ENCODE assay signal across 15 cellular contexts in the genomic region with DNA sequence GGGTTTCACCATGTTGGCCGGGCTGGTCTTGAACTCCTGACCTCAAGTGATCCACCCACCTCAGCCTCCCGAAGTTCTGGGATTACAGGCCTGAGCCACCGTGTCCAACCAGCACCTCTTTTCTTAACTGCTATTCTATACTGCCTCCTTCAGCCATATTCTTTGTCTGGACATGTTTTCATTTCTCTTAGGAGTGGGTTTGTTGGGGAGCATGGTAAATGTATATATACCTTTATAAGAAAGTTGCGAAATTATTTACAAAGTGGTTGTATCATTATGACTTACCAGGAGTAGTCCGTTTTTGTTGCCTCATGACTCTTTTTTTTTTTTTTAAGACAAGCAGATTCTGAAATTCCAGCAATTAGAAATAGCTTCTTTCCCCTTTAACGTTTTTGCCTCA. TPM values are rescaled to one million over a fixed set of nuclear protein-coding genes. Genes with fewer than 3 reads are reported as not detected.
DNase-seq lines count a peak whose midpoint lies in the region; ATAC-seq and TF ChIP-seq lines count a peak whose summit lies in the region.
"Had no signal": no experiment of that assay in that cellular context is flagged by ENCODE, and none has a peak within 500 bp of the region (broad histone marks: within the 10 kb centered on the region; RNA-seq: fewer than 3 reads in every experiment).

No MANE protein-coding gene starts in this region.

- H3K27me3 ChIP-seq in spleen (replicated peaks in 1 of 7) = no peaks in the 10 kb centered on the region

- DNase-seq in activated CD4-positive, alpha-beta T cell treated with anti-CD3 and anti-CD28 coated beads for 36 hours = no peak
- DNase-seq in activated CD4-positive, alpha-beta T cell treated with anti-CD3 and anti-CD28 coated beads for 48 hours = no peak
- DNase-seq in HCEC 1CT (peak; percentile 32), mesothelial cell of epicardium (ENCODE audit: low spot score in 2 of 2, unreplicated experiment in 2 of 2) (no peak), NCI-H1436 (lab: John Stamatoyannopoulos, UW) (no peak), NCI-H1105 treated with DMSO at 0.1 percent for 48 hours (lab: John Stamatoyannopoulos, UW) (no peak), spleen (no peak)
- DNase-seq in activated T-helper 2 cell treated with anti-CD3 and anti-CD28 coated beads, Interferon-gamma antibody, Interleukin-2, Interleukin-4, amounts not matched to agents 10 μg/mL and 5 μg/mL and 100 μg/mL, durations not matched to agents 14 hours and 24 hours and 36 hours (ENCODE audit: low spot score) = no peak
- DNase-seq: caudate nucleus; effector memory CD4-positive, alpha-beta T cell; left ventricle myocardium inferior; NCI-H1092 treated with DMSO at 0.1 percent for 48 hours; NCI-H774 had no signal

- peak overlapping the region; percentile 79 for H3K27ac Mint-ChIP-seq in activated CD4-positive, alpha-beta T cell treated with anti-CD3 and anti-CD28 coated beads for 36 hours
- H3K27ac Mint-ChIP-seq in activated T-helper 2 cell treated with anti-CD3 and anti-CD28 coated beads, Interferon-gamma antibody, Interleukin-2, Interleukin-4, amounts not matched to agents 10 μg/mL and 5 μg/mL and 100 μg/mL, durations not matched to agents 14 hours and 24 hours and 36 hours = peak overlapping the region; percentile 2
- H3K27ac Mint-ChIP-seq in mesothelial cell of epicardium = peak overlapping the region; percentile 56
- H3K27ac Mint-ChIP-seq: stimulated activated effector memory CD8-positive, alpha-beta T cell treated with anti-CD3 and anti-CD28 coated beads, Interleukin-12 subunit alpha, Interleukin-12 subunit beta, amount 100 ng/mL, for 72 hours had no signal

- TF ChIP-seq POLR2A in spleen (IDR thresholded peaks at IDR 0.05) = no peak

- no peak overlapping the region for H3K4me3 Mint-ChIP-seq in activated CD4-positive, alpha-beta T cell treated with anti-CD3 and anti-CD28 coated beads for 36 hours
- no peak overlapping the region for H3K4me3 Mint-ChIP-seq in activated T-helper 2 cell treated with anti-CD3 and anti-CD28 coated beads, Interferon-gamma antibody, Interleukin-2, Interleukin-4, amounts not matched to agents 10 μg/mL and 5 μg/mL and 100 μg/mL, durations not matched to agents 14 hours and 24 hours and 36 hours (ENCODE audit: low read depth)
- H3K4me3 Mint-ChIP-seq in mesothelial cell of epicardium = no peak overlapping the region
- H3K4me3 Mint-ChIP-seq: stimulated activated effector memory CD8-positive, alpha-beta T cell treated with anti-CD3 and anti-CD28 coated beads, Interleukin-12 subunit alpha, Interleukin-12 subunit beta, amount 100 ng/mL, for 72 hours had no signal

- POLR2A ChIA-PET in activated CD4-positive, alpha-beta T cell treated with anti-CD3 and anti-CD28 coated beads for 36 hours (lab: Charles Lee) = no interaction called here

- WGBS in spleen, 5 donors = 65 to 79% (median 68%) methylated on average over 6 of the region's 6 CpGs

- TF ChIP-seq CTCF in mesothelial cell of epicardium (IDR thresholded peaks at IDR 0.05; ENCODE audit: unreplicated experiment) = no peak
- no peak for TF ChIP-seq CTCF in spleen (IDR thresholded peaks at IDR 0.05 in 8 of 11, conservative IDR thresholded peaks at IDR 0.05 in 3 of 11)

- no peaks in the 10 kb centered on the region for H3K9me3 ChIP-seq in spleen

- H3K36me3 Mint-ChIP-seq in activated CD4-positive, alpha-beta T cell treated with anti-CD3 and anti-CD28 coated beads for 36 hours (ENCODE audit: low read depth) = peaks cover 46% of the 10 kb centered on the region
- peaks cover 61% of the 10 kb centered on the region for H3K36me3 Mint-ChIP-seq in activated T-helper 2 cell treated with anti-CD3 and anti-CD28 coated beads, Interferon-gamma antibody, Interleukin-2, Interleukin-4, amounts not matched to agents 10 μg/mL and 5 μg/mL and 100 μg/mL, durations not matched to agents 14 hours and 24 hours and 36 hours (ENCODE audit: low read depth)
- peaks cover 17% of the 10 kb centered on the region for H3K36me3 Mint-ChIP-seq in mesothelial cell of epicardium

- peaks cover 68% of the 10 kb centered on the region for H3K4me1 Mint-ChIP-seq in activated CD4-positive, alpha-beta T cell treated with anti-CD3 and anti-CD28 coated beads for 36 hours
- peaks cover 44% of the 10 kb centered on the region for H3K4me1 Mint-ChIP-seq in activated T-helper 2 cell treated with anti-CD3 and anti-CD28 coated beads, Interferon-gamma antibody, Interleukin-2, Interleukin-4, amounts not matched to agents 10 μg/mL and 5 μg/mL and 100 μg/mL, durations not matched to agents 14 hours and 24 hours and 36 hours (ENCODE audit: low read depth)
- peaks cover 13% of the 10 kb centered on the region for H3K4me1 Mint-ChIP-seq in mesothelial cell of epicardium

- no peak for ATAC-seq in activated CD4-positive, alpha-beta T cell treated with anti-CD3 and anti-CD28 coated beads for 36 hours
- ATAC-seq: Panc1; stimulated activated effector memory CD8-positive, alpha-beta T cell treated with anti-CD3 and anti-CD28 coated beads, Interleukin-12 subunit alpha, Interleukin-12 subunit beta, amount 100 ng/mL, for 72 hours had no signal

- intact Hi-C loops in activated CD4-positive, alpha-beta T cell treated with anti-CD3 and anti-CD28 coated beads for 36 hours (cut with DNase I, micrococcal nuclease) = no loop called here
- intact Hi-C loops in activated T-helper 2 cell treated with anti-CD3 and anti-CD28 coated beads, Interferon-gamma antibody, Interleukin-2, Interleukin-4, amounts not matched to agents 10 μg/mL and 5 μg/mL and 100 μg/mL, durations not matched to agents 14 hours and 24 hours and 36 hours (cut with micrococcal nuclease) = no loop called here
- intact Hi-C loops in spleen (cut with DNase I; ENCODE audit: low total_unique reads) = no loop called here

- H3K27ac ChIP-seq in spleen = no peak overlapping the region
- H3K27ac ChIP-seq: left ventricle myocardium inferior had no signal

- no peak overlapping the region for H3K4me3 ChIP-seq in spleen
- H3K4me3 ChIP-seq: left ventricle myocardium inferior had no signal

- H3K36me3 ChIP-seq in spleen = peaks cover 0 to 12% (median 0%) of the 10 kb centered on the region in 6 donors
- H3K36me3 ChIP-seq: left ventricle myocardium inferior had no signal

- CTCF ChIA-PET in activated CD4-positive, alpha-beta T cell treated with anti-CD3 and anti-CD28 coated beads for 36 hours (lab: Charles Lee) = interaction anchor here (0.7 kb wide), 1 partner anchor 151 kb away, joined by 3 read pairs; no protein-coding TSS in a partner anchor

- H3K9me3 Mint-ChIP-seq in activated CD4-positive, alpha-beta T cell treated with anti-CD3 and anti-CD28 coated beads for 36 hours (ENCODE audit: low read depth) = peaks cover 3% of the 10 kb centered on the region
- H3K9me3 Mint-ChIP-seq in activated T-helper 2 cell treated with anti-CD3 and anti-CD28 coated beads, Interferon-gamma antibody, Interleukin-2, Interleukin-4, amounts not matched to agents 10 μg/mL and 5 μg/mL and 100 μg/mL, durations not matched to agents 14 hours and 24 hours and 36 hours = peaks cover 16% of the 10 kb centered on the region
- peaks cover 17% of the 10 kb centered on the region for H3K9me3 Mint-ChIP-seq in mesothelial cell of epicardium
- H3K9me3 Mint-ChIP-seq: stimulated activated effector memory CD8-positive, alpha-beta T cell treated with anti-CD3 and anti-CD28 coated beads, Interleukin-12 subunit alpha, Interleukin-12 subunit beta, amount 100 ng/mL, for 72 hours had no signal

- no peaks in the 10 kb centered on the region for H3K27me3 Mint-ChIP-seq in activated CD4-positive, alpha-beta T cell treated with anti-CD3 and anti-CD28 coated beads for 36 hours
- no peaks in the 10 kb centered on the region for H3K27me3 Mint-ChIP-seq in activated T-helper 2 cell treated with anti-CD3 and anti-CD28 coated beads, Interferon-gamma antibody, Interleukin-2, Interleukin-4, amounts not matched to agents 10 μg/mL and 5 μg/mL and 100 μg/mL, durations not matched to agents 14 hours and 24 hours and 36 hours (ENCODE audit: low read depth)
- H3K27me3 Mint-ChIP-seq in mesothelial cell of epicardium (ENCODE audit: low read depth) = no peaks in the 10 kb centered on the region

- peaks cover 0 to 94% (median 76%) of the 10 kb centered on the region in 6 donors for H3K4me1 ChIP-seq in spleen

RNA-seq across cellular contexts. Expression of gene CDC42SE2, which starts 38.7 kb away (rescaled TPM):
- total RNA-seq in activated CD4-positive, alpha-beta T cell treated with anti-CD3 and anti-CD28 coated beads for 36 hours = 10 to 100 TPM; 68.3 to 99.6 TPM
- total RNA-seq in activated T-helper 2 cell treated with anti-CD3 and anti-CD28 coated beads, Interferon-gamma antibody, Interleukin-2, Interleukin-4, amounts not matched to agents 10 μg/mL and 5 μg/mL and 100 μg/mL, durations not matched to agents 14 hours and 24 hours and 36 hours = 89.5 and 91.0 TPM in 2 replicates
- total RNA-seq in mesothelial cell of epicardium = 23.6 to 27.5 TPM (median 25.9 TPM) in 3 replicates
- total RNA-seq in spleen = 100 to 1,000 TPM in 5 of 7 donors, 10 to 100 TPM in 2; 85.3 to 128 (median 113) TPM
- 10 to 100 TPM; 49.6 to 64.6 (median 56.7) TPM for polyA plus RNA-seq in spleen

Comparison
In these comparisons a context has a peak if more than half of its experiments do, and no peak if none do; other contexts are left out.
1. H3K27ac Mint-ChIP-seq: peak in every context shown above with its lines; median percentile 79 in activated CD4-positive, alpha-beta T cell treated with anti-CD3 and anti-CD28 coated beads for 36 hours; 56 in mesothelial cell of epicardium; 2 in activated T-helper 2 cell treated with anti-CD3 and anti-CD28 coated beads, Interferon-gamma antibody, Interleukin-2, Interleukin-4, amounts not matched to agents 10 μg/mL and 5 μg/mL and 100 μg/mL, durations not matched to agents 14 hours and 24 hours and 36 hours.